In the genomic region with DNA sequence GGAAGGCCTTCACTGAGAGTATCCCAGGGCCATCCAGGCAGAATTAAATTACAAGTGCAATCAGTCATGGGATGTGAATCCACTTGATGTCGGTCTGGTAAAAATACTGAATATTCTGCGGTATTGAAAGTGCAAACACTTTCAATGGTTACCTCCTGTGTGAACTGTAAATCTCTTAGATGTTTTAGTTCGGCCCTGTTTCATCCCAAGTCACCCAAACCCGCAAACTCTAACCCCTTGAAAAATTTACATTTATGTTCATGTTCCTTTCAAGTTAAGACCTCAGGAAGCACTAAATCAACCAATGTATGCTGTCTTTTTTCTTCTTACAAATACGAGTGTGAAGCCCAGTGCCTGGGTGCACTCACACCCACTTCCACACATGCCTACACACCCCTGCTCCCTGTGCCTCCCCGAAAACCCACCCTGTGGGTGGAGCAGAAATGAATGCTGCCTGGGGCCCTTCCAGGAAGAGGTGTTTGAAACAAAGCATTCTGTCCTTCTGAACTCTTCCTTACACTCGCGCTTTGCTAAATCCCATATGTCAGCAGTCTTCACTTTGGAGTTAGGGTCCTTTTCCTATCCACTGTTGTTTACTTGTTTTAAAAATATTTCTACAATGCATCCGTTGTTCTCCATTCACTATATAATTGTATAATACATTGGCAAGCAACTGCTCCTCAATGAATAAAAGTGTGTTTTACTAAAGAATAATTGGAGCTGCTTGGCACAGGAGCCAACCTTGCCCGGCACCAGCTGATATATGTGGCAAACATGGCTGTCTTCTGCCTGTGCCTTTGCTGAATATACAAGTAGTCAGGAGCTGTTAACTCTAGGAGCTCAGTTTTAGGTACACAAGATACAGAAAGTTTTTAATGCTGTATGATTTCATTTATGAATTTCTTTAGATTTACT, we compare ENCODE assay signal across 11 cellular contexts.
A peak's percentile ranks its signal among the peaks of the same experiment; 100 is the strongest.
DNase-seq lines count a peak whose midpoint lies in the region; ATAC-seq and TF ChIP-seq lines count a peak whose summit lies in the region.
"Had no signal": no experiment of that assay in that cellular context is flagged by ENCODE, and none has a peak within 500 bp of the region (broad histone marks: within the 10 kb centered on the region; RNA-seq: fewer than 3 reads in every experiment).

No MANE protein-coding gene starts in this region.

- no peak for TF ChIP-seq CTCF in mucosa of descending colon (IDR thresholded peaks at IDR 0.05)

- no peaks in the 10 kb centered on the region for H3K9me3 Mint-ChIP-seq in T-helper 2 cell treated with Interferon-gamma antibody and Interleukin-4, amounts not matched to agents 5 μg/mL and 100 μg/mL, for 36 hours

- H3K27ac Mint-ChIP-seq in T-helper 2 cell treated with Interferon-gamma antibody and Interleukin-4, amounts not matched to agents 5 μg/mL and 100 μg/mL, for 36 hours, result peak overlapping the region; percentile 66

- peak overlapping the region; percentile 72 for H3K4me3 Mint-ChIP-seq in T-helper 2 cell treated with Interferon-gamma antibody and Interleukin-4, amounts not matched to agents 5 μg/mL and 100 μg/mL, for 36 hours

- DNase-seq in DMS 273 (lab: John Stamatoyannopoulos, UW; ENCODE audit: unreplicated experiment) (peak; percentile 36), DMS 273 treated with DMSO at 0.1 percent for 48 hours (lab: John Stamatoyannopoulos, UW) (no peak), pons (ENCODE audit: low spot score) (peak; percentile 72), 8988T (no peak), mucosa of descending colon (no peak)
- peak; percentile 58 for DNase-seq in T-helper 2 cell treated with Interferon-gamma antibody and Interleukin-4, amounts not matched to agents 5 μg/mL and 100 μg/mL, for 36 hours (ENCODE audit: low spot score)
- peak; percentile 46 for DNase-seq in central memory CD4-positive, alpha-beta T cell
- DNase-seq in activated effector memory CD4-positive, alpha-beta T cell treated with Interleukin-2 at 50 U/mL for 16 hours, result no peak
- DNase-seq: Calu3, NCI-H226 had no signal

- no peak for ATAC-seq in mucosa of descending colon
- ATAC-seq: Panc1 had no signal

- no peak overlapping the region for H3K4me3 ChIP-seq in mucosa of descending colon

- H3K36me3 Mint-ChIP-seq in T-helper 2 cell treated with Interferon-gamma antibody and Interleukin-4, amounts not matched to agents 5 μg/mL and 100 μg/mL, for 36 hours (ENCODE audit: low read depth), result peaks cover 25% of the 10 kb centered on the region

- H3K4me1 Mint-ChIP-seq in T-helper 2 cell treated with Interferon-gamma antibody and Interleukin-4, amounts not matched to agents 5 μg/mL and 100 μg/mL, for 36 hours (ENCODE audit: low read depth), result peaks cover 81% of the 10 kb centered on the region

- intact Hi-C loops in mucosa of descending colon (cut with DNase I, micrococcal nuclease), result no loop called here

- no peaks in the 10 kb centered on the region for H3K27me3 Mint-ChIP-seq in T-helper 2 cell treated with Interferon-gamma antibody and Interleukin-4, amounts not matched to agents 5 μg/mL and 100 μg/mL, for 36 hours (ENCODE audit: low read depth)

- H3K36me3 ChIP-seq in mucosa of descending colon (ENCODE audit: low read depth), result no peaks in the 10 kb centered on the region

- H3K4me1 ChIP-seq in mucosa of descending colon (ENCODE audit: low read depth), result no peaks in the 10 kb centered on the region

- no peaks in the 10 kb centered on the region for H3K9me3 ChIP-seq in mucosa of descending colon

Comparison
In these comparisons a context has a peak if more than half of its experiments do, and no peak if none do; other contexts are left out.
1. DNase-seq: peak in DMS 273 (single experiment), T-helper 2 cell treated with Interferon-gamma antibody and Interleukin-4, amounts not matched to agents 5 μg/mL and 100 μg/mL, for 36 hours (single experiment), central memory CD4-positive, alpha-beta T cell (single experiment) and pons (single experiment); none in DMS 273 treated with DMSO at 0.1 percent for 48 hours (single experiment), 8988T (single experiment), activated effector memory CD4-positive, alpha-beta T cell treated with Interleukin-2 at 50 U/mL for 16 hours (single experiment) and mucosa of descending colon (0 of 3).